Comparison of ENCODE assay signal across 2 cellular contexts in genomic region chr6:118641042-118641441, GRCh38.
A peak's percentile ranks its signal among the peaks of the same experiment; 100 is the strongest.
TF ChIP-seq lines count a peak whose summit lies in the region.

No MANE protein-coding gene starts in this region.

TF ChIP-seq in IMR-90, 13 proteins besides CTCF, POLR2A, EP300 and RAD21:
- TF ChIP-seq BHLHE40 (IDR thresholded peaks at IDR 0.05; ENCODE audit: low read depth, low read length) (no peak), RCOR1 (IDR thresholded peaks at IDR 0.05; ENCODE audit: insufficient replicate concordance, low read length) (no peak), NFE2L2 (IDR thresholded peaks at IDR 0.05; ENCODE audit: low read depth, low read length) (no peak), MXI1 (IDR thresholded peaks at IDR 0.05; ENCODE audit: borderline replicate concordance, low read depth, low read length) (no peak), RFX5 (IDR thresholded peaks at IDR 0.05; ENCODE audit: low read depth, low read length) (no peak), MAFK (IDR thresholded peaks at IDR 0.05; ENCODE audit: low read depth, low read length) (no peak), CEBPB (IDR thresholded peaks at IDR 0.05; ENCODE audit: low read depth, low read length) (no peak), CHD1 (IDR thresholded peaks at IDR 0.05; ENCODE audit: low read depth, low read length) (no peak), ELK1 (IDR thresholded peaks at IDR 0.05; ENCODE audit: borderline replicate concordance, low read depth, low read length) (no peak), SMC3 (IDR thresholded peaks at IDR 0.05; ENCODE audit: low read depth, low read length) (no peak), MAZ (IDR thresholded peaks at IDR 0.05; ENCODE audit: borderline replicate concordance, low read depth, low read length) (no peak), USF2 (IDR thresholded peaks at IDR 0.05; ENCODE audit: low read depth, low read length) (no peak), FOS (IDR thresholded peaks at IDR 0.05; ENCODE audit: low read depth, low read length) (no peak)

TF ChIP-seq in K562, 482 proteins besides CTCF, POLR2A, EP300 and RAD21:
- TF ChIP-seq MEIS2 (IDR thresholded peaks at IDR 0.05; ENCODE audit: partially characterized antibody) (no peak), TOE1 (IDR thresholded peaks at IDR 0.05; ENCODE audit: borderline replicate concordance) (no peak), TOE1 (CRISPR knock-in tag; IDR thresholded peaks at IDR 0.05; ENCODE audit: borderline replicate concordance, low read depth) (no peak), ZNF583 (CRISPR knock-in tag; IDR thresholded peaks at IDR 0.05) (no peak), C11orf30 (IDR thresholded peaks at IDR 0.05; ENCODE audit: low read depth) (no peak), JUN (IDR thresholded peaks at IDR 0.05; ENCODE audit: borderline replicate concordance, low read depth, low read length) (no peak), JUN (CRISPR knock-in tag; IDR thresholded peaks at IDR 0.05; ENCODE audit: borderline replicate concordance) (no peak), SRSF9 (IDR thresholded peaks at IDR 0.05; ENCODE audit: borderline replicate concordance, low read depth, low read length) (no peak), TEAD1 (CRISPR knock-in tag; IDR thresholded peaks at IDR 0.05) (no peak), ZNF143 (CRISPR knock-in tag; IDR thresholded peaks at IDR 0.05) (no peak), KDM4B (IDR thresholded peaks at IDR 0.05; ENCODE audit: borderline replicate concordance in 2 of 2, low read depth in 1 of 2) (no peak), ZKSCAN3 (CRISPR knock-in tag; IDR thresholded peaks at IDR 0.05) (no peak), ZBTB12 (CRISPR knock-in tag; IDR thresholded peaks at IDR 0.05) (no peak), SMARCA5 (IDR thresholded peaks at IDR 0.05) (no peak), FOXK2 (conservative IDR thresholded peaks at IDR 0.05 in 1 of 2, IDR thresholded peaks at IDR 0.05 in 1 of 2; ENCODE audit: low read depth in 2 of 2) (0 out of 4 replicates have a peak, but pooled peaks of 1 of the 2 experiments have one; percentile 55), CREB3 (tag; conservative IDR thresholded peaks at IDR 0.05; ENCODE audit: low read depth) (no peak), ZNF3 (CRISPR knock-in tag; IDR thresholded peaks at IDR 0.05) (no peak), TAL1 (IDR thresholded peaks at IDR 0.05) (peak; percentile 18; the same call in 1 of the 2 replicates), DPF2 (IDR thresholded peaks at IDR 0.05) (0 out of 2 replicates have a peak, but pooled peaks have one; percentile 24), RFX5 (IDR thresholded peaks at IDR 0.05; ENCODE audit: low read depth, low read length) (no peak), ATF1 (CRISPR knock-in tag; IDR thresholded peaks at IDR 0.05) (no peak), ATF1 (tag; IDR thresholded peaks at IDR 0.05) (no peak), ZNF174 (CRISPR knock-in tag; IDR thresholded peaks at IDR 0.05) (no peak), MTA2 (IDR thresholded peaks at IDR 0.05; ENCODE audit: low read depth) (0 out of 2 replicates have a peak, but pooled peaks have one; percentile 14), FOXK1 (CRISPR knock-in tag; IDR thresholded peaks at IDR 0.05; ENCODE audit: borderline replicate concordance) (no peak), SMARCE1 (IDR thresholded peaks at IDR 0.05) (no peak), ARID1B (IDR thresholded peaks at IDR 0.05) (peak; percentile 57), CBFA2T3 (IDR thresholded peaks at IDR 0.05) (0 out of 2 replicates have a peak, but pooled peaks have one; percentile 42), TRIM25 (IDR thresholded peaks at IDR 0.05; ENCODE audit: borderline replicate concordance) (no peak), ZNF133 (CRISPR knock-in tag; IDR thresholded peaks at IDR 0.05) (no peak), BACH1 (tag; IDR thresholded peaks at IDR 0.05) (no peak), CXXC5 (CRISPR knock-in tag; IDR thresholded peaks at IDR 0.05) (no peak), MYC (IDR thresholded peaks at IDR 0.05; ENCODE audit: low read depth, low read length) (no peak), MYC (CRISPR knock-in tag; IDR thresholded peaks at IDR 0.05; ENCODE audit: borderline replicate concordance, low read depth) (no peak), MLLT1 (IDR thresholded peaks at IDR 0.05) (no peak), ARHGAP35 (IDR thresholded peaks at IDR 0.05; ENCODE audit: partially characterized antibody) (no peak), E2F8 (IDR thresholded peaks at IDR 0.05; ENCODE audit: low read depth, partially characterized antibody) (no peak), ZNF551 (CRISPR knock-in tag; IDR thresholded peaks at IDR 0.05) (no peak), SRSF7 (optimal IDR thresholded peaks at IDR 0.05; ENCODE audit: low read depth, low read length) (no peak)
- TF ChIP-seq, protein P1, sequence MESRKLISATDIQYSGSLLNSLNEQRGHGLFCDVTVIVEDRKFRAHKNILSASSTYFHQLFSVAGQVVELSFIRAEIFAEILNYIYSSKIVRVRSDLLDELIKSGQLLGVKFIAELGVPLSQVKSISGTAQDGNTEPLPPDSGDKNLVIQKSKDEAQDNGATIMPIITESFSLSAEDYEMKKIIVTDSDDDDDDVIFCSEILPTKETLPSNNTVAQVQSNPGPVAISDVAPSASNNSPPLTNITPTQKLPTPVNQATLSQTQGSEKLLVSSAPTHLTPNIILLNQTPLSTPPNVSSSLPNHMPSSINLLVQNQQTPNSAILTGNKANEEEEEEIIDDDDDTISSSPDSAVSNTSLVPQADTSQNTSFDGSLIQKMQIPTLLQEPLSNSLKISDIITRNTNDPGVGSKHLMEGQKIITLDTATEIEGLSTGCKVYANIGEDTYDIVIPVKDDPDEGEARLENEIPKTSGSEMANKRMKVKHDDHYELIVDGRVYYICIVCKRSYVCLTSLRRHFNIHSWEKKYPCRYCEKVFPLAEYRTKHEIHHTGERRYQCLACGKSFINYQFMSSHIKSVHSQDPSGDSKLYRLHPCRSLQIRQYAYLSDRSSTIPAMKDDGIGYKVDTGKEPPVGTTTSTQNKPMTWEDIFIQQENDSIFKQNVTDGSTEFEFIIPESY (CRISPR knock-in tag; IDR thresholded peaks at IDR 0.05): no peak
- TF ChIP-seq, protein P2, sequence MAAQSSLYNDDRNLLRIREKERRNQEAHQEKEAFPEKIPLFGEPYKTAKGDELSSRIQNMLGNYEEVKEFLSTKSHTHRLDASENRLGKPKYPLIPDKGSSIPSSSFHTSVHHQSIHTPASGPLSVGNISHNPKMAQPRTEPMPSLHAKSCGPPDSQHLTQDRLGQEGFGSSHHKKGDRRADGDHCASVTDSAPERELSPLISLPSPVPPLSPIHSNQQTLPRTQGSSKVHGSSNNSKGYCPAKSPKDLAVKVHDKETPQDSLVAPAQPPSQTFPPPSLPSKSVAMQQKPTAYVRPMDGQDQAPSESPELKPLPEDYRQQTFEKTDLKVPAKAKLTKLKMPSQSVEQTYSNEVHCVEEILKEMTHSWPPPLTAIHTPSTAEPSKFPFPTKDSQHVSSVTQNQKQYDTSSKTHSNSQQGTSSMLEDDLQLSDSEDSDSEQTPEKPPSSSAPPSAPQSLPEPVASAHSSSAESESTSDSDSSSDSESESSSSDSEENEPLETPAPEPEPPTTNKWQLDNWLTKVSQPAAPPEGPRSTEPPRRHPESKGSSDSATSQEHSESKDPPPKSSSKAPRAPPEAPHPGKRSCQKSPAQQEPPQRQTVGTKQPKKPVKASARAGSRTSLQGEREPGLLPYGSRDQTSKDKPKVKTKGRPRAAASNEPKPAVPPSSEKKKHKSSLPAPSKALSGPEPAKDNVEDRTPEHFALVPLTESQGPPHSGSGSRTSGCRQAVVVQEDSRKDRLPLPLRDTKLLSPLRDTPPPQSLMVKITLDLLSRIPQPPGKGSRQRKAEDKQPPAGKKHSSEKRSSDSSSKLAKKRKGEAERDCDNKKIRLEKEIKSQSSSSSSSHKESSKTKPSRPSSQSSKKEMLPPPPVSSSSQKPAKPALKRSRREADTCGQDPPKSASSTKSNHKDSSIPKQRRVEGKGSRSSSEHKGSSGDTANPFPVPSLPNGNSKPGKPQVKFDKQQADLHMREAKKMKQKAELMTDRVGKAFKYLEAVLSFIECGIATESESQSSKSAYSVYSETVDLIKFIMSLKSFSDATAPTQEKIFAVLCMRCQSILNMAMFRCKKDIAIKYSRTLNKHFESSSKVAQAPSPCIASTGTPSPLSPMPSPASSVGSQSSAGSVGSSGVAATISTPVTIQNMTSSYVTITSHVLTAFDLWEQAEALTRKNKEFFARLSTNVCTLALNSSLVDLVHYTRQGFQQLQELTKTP (IDR thresholded peaks at IDR 0.05; ENCODE audit: low read depth in 1 of 2, partially characterized antibody in 2 of 2): no peak
- TF ChIP-seq, protein P3, sequence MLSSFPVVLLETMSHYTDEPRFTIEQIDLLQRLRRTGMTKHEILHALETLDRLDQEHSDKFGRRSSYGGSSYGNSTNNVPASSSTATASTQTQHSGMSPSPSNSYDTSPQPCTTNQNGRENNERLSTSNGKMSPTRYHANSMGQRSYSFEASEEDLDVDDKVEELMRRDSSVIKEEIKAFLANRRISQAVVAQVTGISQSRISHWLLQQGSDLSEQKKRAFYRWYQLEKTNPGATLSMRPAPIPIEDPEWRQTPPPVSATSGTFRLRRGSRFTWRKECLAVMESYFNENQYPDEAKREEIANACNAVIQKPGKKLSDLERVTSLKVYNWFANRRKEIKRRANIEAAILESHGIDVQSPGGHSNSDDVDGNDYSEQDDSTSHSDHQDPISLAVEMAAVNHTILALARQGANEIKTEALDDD (IDR thresholded peaks at IDR 0.05): no peak
